ENCODE assay signal across 15 cellular contexts in genomic region chr12:95037906-95038305, GRCh38. TPM values are rescaled to one million over a fixed set of nuclear protein-coding genes. Genes with fewer than 3 reads are reported as not detected.
DNase-seq lines count a peak whose midpoint lies in the region; ATAC-seq and TF ChIP-seq lines count a peak whose summit lies in the region.
"Had no signal": no experiment of that assay in that cellular context is flagged by ENCODE, and none has a peak within 500 bp of the region (broad histone marks: within the 10 kb centered on the region; RNA-seq: fewer than 3 reads in every experiment).

No MANE protein-coding gene starts in this region.

- CTCF ChIA-PET in PC-3 (lab: Charles Lee) = interaction anchor here (0.6 kb wide), 1 partner anchor 18 kb away, joined by 5 read pairs; no protein-coding TSS in a partner anchor
- CTCF ChIA-PET in Calu3 (lab: Charles Lee) = no interaction called here

- no peaks in the 10 kb centered on the region for H3K9me2 ChIP-seq in PC-3 (replicated peaks; ENCODE audit: low read length)

- no peaks in the 10 kb centered on the region for H3K9me3 ChIP-seq in PC-3 (ENCODE audit: low read length)
- H3K9me3 ChIP-seq: BE2C had no signal

- H3K4me3 Mint-ChIP-seq in Calu3 (ENCODE audit: low read depth, unreplicated experiment) = no peak overlapping the region
- H3K4me3 Mint-ChIP-seq: CD4-positive, CD25-positive, alpha-beta regulatory T cell; CD8-positive, alpha-beta memory T cell; GM23338 had no signal

- TF ChIP-seq CTCF in PC-3 (conservative IDR thresholded peaks at IDR 0.05; ENCODE audit: low read depth, low read length) (no peak), Calu3 (IDR thresholded peaks at IDR 0.05; ENCODE audit: unreplicated experiment) (no peak)

- H3K27ac ChIP-seq in PC-3 (ENCODE audit: low read length) = no peak overlapping the region

- no peaks in the 10 kb centered on the region for H3K4me1 ChIP-seq in PC-3 (ENCODE audit: insufficient read depth, low read length)
- H3K4me1 ChIP-seq: BE2C had no signal

- no peaks in the 10 kb centered on the region for H3K9me3 Mint-ChIP-seq in Calu3 (ENCODE audit: low read depth, unreplicated experiment)
- H3K9me3 Mint-ChIP-seq: CD4-positive, CD25-positive, alpha-beta regulatory T cell; CD8-positive, alpha-beta memory T cell; GM23338 had no signal

- peaks cover 34% of the 10 kb centered on the region; the same call in 1 of the 2 replicates for H3K36me3 ChIP-seq in PC-3 (ENCODE audit: low read depth, low read length)

- ATAC-seq in PC-3 = peak; percentile 50
- ATAC-seq: GM23338 had no signal

- no peak overlapping the region for H3K27ac Mint-ChIP-seq in Calu3 (ENCODE audit: unreplicated experiment)
- H3K27ac Mint-ChIP-seq: CD4-positive, CD25-positive, alpha-beta regulatory T cell; GM23338 had no signal

- POLR2A ChIA-PET in PC-3 (lab: Charles Lee; ENCODE audit: unreplicated experiment) = no interaction called here

- H3F3A ChIP-seq in PC-3 (ENCODE audit: low read length, unreplicated experiment) = no peaks in the 10 kb centered on the region

- H3K4me2 ChIP-seq in PC-3 (ENCODE audit: low read length) = no peak overlapping the region
- H3K4me2 ChIP-seq: GM23338 had no signal

- no peaks in the 10 kb centered on the region for H3K4me1 Mint-ChIP-seq in Calu3 (ENCODE audit: low read depth, unreplicated experiment)
- H3K4me1 Mint-ChIP-seq: GM23338 had no signal

- no peak overlapping the region for H3K9ac ChIP-seq in PC-3 (ENCODE audit: low read length)

- H2AFZ ChIP-seq in PC-3 (ENCODE audit: low read length) = no peak overlapping the region
- H2AFZ ChIP-seq: GM23338 had no signal

- no peaks in the 10 kb centered on the region for H3K27me3 Mint-ChIP-seq in Calu3 (ENCODE audit: unreplicated experiment)
- H3K27me3 Mint-ChIP-seq: CD4-positive, CD25-positive, alpha-beta regulatory T cell; CD8-positive, alpha-beta memory T cell had no signal

- BruUV-seq in PC-3 (replicated peaks; lab: Mats Ljungman, UMichigan) (no TSS peak), Calu3 (replicated peaks; lab: Mats Ljungman, UMichigan) (no TSS peak)

- H3K36me3 Mint-ChIP-seq in Calu3 (ENCODE audit: insufficient read depth, unreplicated experiment) = peaks cover 5% of the 10 kb centered on the region

- H3K27me3 ChIP-seq in PC-3 (ENCODE audit: low read length) = no peaks in the 10 kb centered on the region
- H3K27me3 ChIP-seq: BE2C had no signal

- DNase-seq in H4 (ENCODE audit: low spot score) (peak; percentile 30), PC-3 (peak; percentile 4), amniotic epithelial cell (ENCODE audit: low read depth) (peak; percentile 58), iris pigment epithelial cell (ENCODE audit: low read depth) (peak; percentile 31), NCI-H2029 treated with DMSO at 0.1 percent for 48 hours (lab: John Stamatoyannopoulos, UW) (no peak), Calu3 (no peak)
- no peak for DNase-seq in stimulated activated CD4-positive, alpha-beta T cell treated with anti-CD3 and anti-CD28 coated beads, Interleukin-2, amount 100 ng/mL, for 24 hours
- DNase-seq: BE2C; C1 segment of cervical spinal cord; CD4-positive, CD25-positive, alpha-beta regulatory T cell; CD8-positive, alpha-beta memory T cell; COR-L47; GDM1; H7 had no signal

- H4K20me1 ChIP-seq in PC-3 (ENCODE audit: low read length) = no peaks in the 10 kb centered on the region

- intact Hi-C loops in PC-3 (cut with micrococcal nuclease) (no loop called here), Calu3 (cut with micrococcal nuclease; ENCODE audit: unreplicated experiment) (no loop called here)

- H3K4me3 ChIP-seq in PC-3 (ENCODE audit: low read length) = no peak overlapping the region
- H3K4me3 ChIP-seq: GM23338 had no signal

- H3K79me2 ChIP-seq in PC-3 (ENCODE audit: low read length) = no peaks in the 10 kb centered on the region

RNA-seq across cellular contexts. Expression of gene NDUFA12, which starts 34.4 kb away (rescaled TPM):
- total RNA-seq in H4 (2014; rRNA removed; shearing (Covaris generic)) = 413 and 426 TPM in 2 replicates
- 118 and 130 TPM in 2 replicates for total RNA-seq in PC-3 (2014; rRNA removed)
- 157 and 165 TPM in 2 replicates for total RNA-seq in Calu3 (2022)

RNA-seq across cellular contexts. Expression of gene NR2C1, which starts 35.5 kb away (rescaled TPM):
- 7.6 and 22.0 TPM in 2 replicates for total RNA-seq in H4 (2014; rRNA removed; shearing (Covaris generic))
- total RNA-seq in PC-3 (2014; rRNA removed) (31.6 and 43.7 TPM in 2 replicates), Calu3 (2022) (43.9 and 50.3 TPM in 2 replicates)

Comparison
In these comparisons a context has a peak if more than half of its experiments do, and no peak if none do; other contexts are left out.
1. DNase-seq: peak in H4 (single experiment), PC-3 (single experiment), amniotic epithelial cell (single experiment) and iris pigment epithelial cell (single experiment); none in NCI-H2029 treated with DMSO at 0.1 percent for 48 hours (single experiment), Calu3 (single experiment) and stimulated activated CD4-positive, alpha-beta T cell treated with anti-CD3 and anti-CD28 coated beads, Interleukin-2, amount 100 ng/mL, for 24 hours (0 of 2).